In genomic region chr12:57130941-57131340, GRCh38 we compare ENCODE assay signal across 1 cellular context.
TF ChIP-seq lines count a peak whose summit lies in the region.

No MANE protein-coding gene starts in this region.

TF ChIP-seq in HepG2, 621 proteins besides CTCF, POLR2A, EP300 and RAD21 (continued from another document and continues in another):
- TF ChIP-seq ZBTB4 (CRISPR knock-in tag; IDR thresholded peaks at IDR 0.05; ENCODE audit: borderline replicate concordance) (no peak), ZNF547 (CRISPR knock-in tag; IDR thresholded peaks at IDR 0.05) (no peak), STAT6 (CRISPR knock-in tag; IDR thresholded peaks at IDR 0.05; ENCODE audit: borderline replicate concordance) (no peak), RBM22 (optimal IDR thresholded peaks at IDR 0.05; ENCODE audit: low read length) (no peak), ZBED4 (CRISPR knock-in tag; IDR thresholded peaks at IDR 0.05; ENCODE audit: borderline replicate concordance) (peak; percentile 21; the same call in 1 of the 2 replicates), JARID2 (CRISPR knock-in tag; IDR thresholded peaks at IDR 0.05; ENCODE audit: insufficient replicate concordance) (no peak), HOMEZ (CRISPR knock-in tag; IDR thresholded peaks at IDR 0.05; ENCODE audit: low read depth) (no peak), BRCA1 (CRISPR knock-in tag; IDR thresholded peaks at IDR 0.05) (no peak), ZFX (CRISPR knock-in tag; IDR thresholded peaks at IDR 0.05; ENCODE audit: low read depth) (no peak), ZNF589 (CRISPR knock-in tag; conservative IDR thresholded peaks at IDR 0.05) (no peak), CCDC6 (CRISPR knock-in tag; IDR thresholded peaks at IDR 0.05) (no peak), TRIM24 (CRISPR knock-in tag; IDR thresholded peaks at IDR 0.05) (no peak), ZNF607 (CRISPR knock-in tag; IDR thresholded peaks at IDR 0.05; ENCODE audit: borderline replicate concordance) (no peak), ZBTB7A (CRISPR knock-in tag; IDR thresholded peaks at IDR 0.05) (no peak), XBP1 (CRISPR knock-in tag; IDR thresholded peaks at IDR 0.05) (no peak), SPEN (CRISPR knock-in tag; IDR thresholded peaks at IDR 0.05; ENCODE audit: low read depth) (no peak), ZNF512B (CRISPR knock-in tag; IDR thresholded peaks at IDR 0.05; ENCODE audit: borderline replicate concordance) (no peak), EEA1 (CRISPR knock-in tag; IDR thresholded peaks at IDR 0.05; ENCODE audit: borderline replicate concordance) (no peak), MZF1 (CRISPR knock-in tag; IDR thresholded peaks at IDR 0.05; ENCODE audit: borderline replicate concordance) (no peak), ZNF724P (CRISPR knock-in tag; IDR thresholded peaks at IDR 0.05; ENCODE audit: borderline replicate concordance) (no peak), E2F2 (CRISPR knock-in tag; IDR thresholded peaks at IDR 0.05; ENCODE audit: borderline replicate concordance) (no peak), FOXO4 (CRISPR knock-in tag; conservative IDR thresholded peaks at IDR 0.05) (no peak), WIZ (CRISPR knock-in tag; IDR thresholded peaks at IDR 0.05) (no peak), SETDB1 (CRISPR knock-in tag; IDR thresholded peaks at IDR 0.05; ENCODE audit: borderline replicate concordance) (no peak), CBX1 (IDR thresholded peaks at IDR 0.05; ENCODE audit: low read depth) (no peak), ATF4 (CRISPR knock-in tag; IDR thresholded peaks at IDR 0.05) (no peak; a peak in 1 of 4 replicates), RCOR2 (CRISPR knock-in tag; IDR thresholded peaks at IDR 0.05) (peak; percentile 68), PREB (CRISPR knock-in tag; IDR thresholded peaks at IDR 0.05) (no peak), PHF8 (CRISPR knock-in tag; IDR thresholded peaks at IDR 0.05) (no peak), ATF6 (CRISPR knock-in tag; conservative IDR thresholded peaks at IDR 0.05) (no peak), ZNF224 (CRISPR knock-in tag; IDR thresholded peaks at IDR 0.05) (no peak), NFIB (CRISPR knock-in tag; IDR thresholded peaks at IDR 0.05; ENCODE audit: borderline replicate concordance) (no peak), ARID3A (IDR thresholded peaks at IDR 0.05; ENCODE audit: low read depth, low read length) (no peak), ZMYM4 (CRISPR knock-in tag; IDR thresholded peaks at IDR 0.05) (0 out of 2 replicates have a peak, but pooled peaks have one; percentile 32)
